29 cellular contexts compared by ENCODE assay signal in the genomic region with DNA sequence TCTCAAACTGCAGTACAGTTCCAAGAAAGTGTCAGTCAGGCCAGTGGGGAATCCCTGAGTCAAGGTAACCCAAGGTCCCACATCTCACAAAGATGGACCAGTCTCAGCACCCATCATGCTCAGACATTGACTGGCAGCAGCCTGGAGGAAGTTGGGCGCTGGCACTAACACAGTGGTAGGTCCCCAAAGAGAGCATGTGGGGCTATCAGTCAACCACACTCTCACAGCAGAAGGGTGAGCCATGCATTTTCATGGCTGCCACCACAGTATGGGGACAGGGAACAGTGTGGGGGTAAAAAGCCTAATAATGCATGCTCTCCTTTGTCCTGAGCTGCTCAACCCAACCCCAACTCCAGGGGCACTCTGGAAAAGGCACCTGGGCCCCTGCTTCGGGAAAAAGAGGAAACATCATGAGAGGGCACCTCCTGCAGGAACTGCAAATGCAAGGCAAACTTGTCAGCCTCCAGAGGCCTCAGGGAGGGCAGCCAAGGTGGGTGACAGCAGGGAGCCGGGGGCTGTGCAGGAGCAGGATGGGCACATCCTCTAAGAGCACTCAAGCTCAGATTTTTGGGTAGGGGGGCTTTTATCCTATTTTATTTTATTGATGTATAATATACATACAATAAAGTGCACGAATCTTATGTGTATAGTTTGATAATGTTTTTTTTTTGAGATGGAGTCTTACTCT. TPM values are rescaled to one million over a fixed set of nuclear protein-coding genes. Genes with fewer than 3 reads are reported as not detected.
A peak's percentile ranks its signal among the peaks of the same experiment; 100 is the strongest.
DNase-seq lines count a peak whose midpoint lies in the region; ATAC-seq, FAIRE-seq and TF ChIP-seq lines count a peak whose summit lies in the region.
"Had no signal": no experiment of that assay in that cellular context is flagged by ENCODE, and none has a peak within 500 bp of the region (broad histone marks: within the 10 kb centered on the region; RNA-seq: fewer than 3 reads in every experiment).

No MANE protein-coding gene starts in this region.

- H3K4me1 Mint-ChIP-seq in stimulated activated naive CD8-positive, alpha-beta T cell treated with anti-CD3 and anti-CD28 coated beads, Interleukin-15, amount 100 ng/mL, for 72 hours: peaks cover 20% of the 10 kb centered on the region

- no peaks in the 10 kb centered on the region for H3K9me3 Mint-ChIP-seq in stimulated activated naive CD8-positive, alpha-beta T cell treated with anti-CD3 and anti-CD28 coated beads, Interleukin-15, amount 100 ng/mL, for 72 hours
- H3K9me3 Mint-ChIP-seq: CD4-positive, alpha-beta memory T cell; HFFc6 had no signal

- H3K9me3 ChIP-seq in H1 (ENCODE audit: insufficient read depth in 2 of 2, low read depth in 1 of 2, low read length in 1 of 2): 0 out of 4 replicates have a peak, but pooled peaks cover 0 to 5% of the 10 kb centered on the region in 2 experiments
- peaks cover 0 to 5% (median 0%) of the 10 kb centered on the region in 4 donors for H3K9me3 ChIP-seq in sigmoid colon

- H4K91ac ChIP-seq in H1 (replicated peaks; ENCODE audit: insufficient read length, low read length): no peak overlapping the region

- H3K79me2 ChIP-seq in H1 (ENCODE audit: control insufficient read depth in 1 of 2, insufficient read depth in 2 of 2, low read length in 2 of 2): no peaks in the 10 kb centered on the region

- H3K27me3 ChIP-seq in H1 (replicated peaks in 1 of 4; ENCODE audit: control insufficient read depth in 3 of 4, extremely low read depth in 1 of 4, insufficient read depth in 3 of 4, low read length in 3 of 4) (no peaks in the 10 kb centered on the region), sigmoid colon (no peaks in the 10 kb centered on the region)

- 85% methylated on average over 4 of the region's 4 CpGs; no CpG with 5 or more reads in 1 of the 2 experiments for WGBS in H1 (ENCODE audit: extremely low coverage in 1 of 2, insufficient coverage in 1 of 2, insufficient read length in 1 of 2, insufficient replicate concordance in 2 of 2, low coverage in 1 of 2, low lambda C conversion rate in 2 of 2, missing lambda C conversion rate in 1 of 2), 2 experiments
- WGBS in sigmoid colon, 2 donors: 53 to 67% methylated on average over 4 of the region's 4 CpGs

- H3K23ac ChIP-seq in H1 (ENCODE audit: insufficient read length): no peak overlapping the region

- no peaks in the 10 kb centered on the region for H3K4me1 ChIP-seq in H1 (replicated peaks in 1 of 4; ENCODE audit: control insufficient read depth in 3 of 4, insufficient read depth in 4 of 4, low read length in 3 of 4)
- peaks cover 0 to 4% (median 0%) of the 10 kb centered on the region in 4 donors for H3K4me1 ChIP-seq in sigmoid colon
- H3K4me1 ChIP-seq: Caco-2, SJCRH30 had no signal

- no peak overlapping the region for H2BK20ac ChIP-seq in H1 (ENCODE audit: low read length)

- no peak overlapping the region for H4K5ac ChIP-seq in H1 (ENCODE audit: insufficient read length, low read depth, low read length)

- no peaks in the 10 kb centered on the region for H3K79me1 ChIP-seq in H1 (ENCODE audit: low read depth, low read length)

- no peak overlapping the region for H3K4me3 Mint-ChIP-seq in stimulated activated naive CD8-positive, alpha-beta T cell treated with anti-CD3 and anti-CD28 coated beads, Interleukin-15, amount 100 ng/mL, for 72 hours
- H3K4me3 Mint-ChIP-seq: CD4-positive, alpha-beta memory T cell; H9; HFFc6 had no signal

- no peak overlapping the region for H3K4me2 ChIP-seq in H1 (ENCODE audit: insufficient read depth in 1 of 2, low read depth in 2 of 2, low read length in 2 of 2)

- POLR2A ChIA-PET in H1 (lab: Charles Lee; ENCODE audit: partially characterized antibody): no interaction called here

- no peak overlapping the region for H2BK12ac ChIP-seq in H1 (ENCODE audit: low read depth, low read length)

- H4K20me1 ChIP-seq in H1 (replicated peaks in 1 of 2; ENCODE audit: control insufficient read depth in 1 of 2, insufficient read depth in 2 of 2, low read length in 2 of 2): no peaks in the 10 kb centered on the region

- no peaks in the 10 kb centered on the region for H3K23me2 ChIP-seq in H1 (ENCODE audit: low read depth, low read length)

- no peak overlapping the region for H3K27ac Mint-ChIP-seq in stimulated activated naive CD8-positive, alpha-beta T cell treated with anti-CD3 and anti-CD28 coated beads, Interleukin-15, amount 100 ng/mL, for 72 hours
- H3K27ac Mint-ChIP-seq: H9, HFFc6 had no signal

- no peak overlapping the region for H3K14ac ChIP-seq in H1 (ENCODE audit: insufficient read length)

- H2BK15ac ChIP-seq in H1 (ENCODE audit: low read length): no peak overlapping the region

- no peaks in the 10 kb centered on the region for H3K27me3 Mint-ChIP-seq in stimulated activated naive CD8-positive, alpha-beta T cell treated with anti-CD3 and anti-CD28 coated beads, Interleukin-15, amount 100 ng/mL, for 72 hours

- FAIRE-seq in H1 (lab: Jason Lieb, UNC): no peak
- FAIRE-seq: GM12891 had no signal

- TF ChIP-seq POLR2A in H1 (IDR thresholded peaks at IDR 0.05; ENCODE audit: control extremely low read depth in 1 of 2, low read depth in 2 of 2, low read length in 2 of 2) (no peak), sigmoid colon (IDR thresholded peaks at IDR 0.05) (no peak)

- no peak for DNase-seq in stimulated activated naive CD8-positive, alpha-beta T cell treated with anti-CD3 and anti-CD28 coated beads, Interleukin-15, Interleukin-2, amounts not matched to agents 100 U/mL and 50 U/mL, for 24 hours
- no peak for DNase-seq in stimulated activated naive CD8-positive, alpha-beta T cell treated with anti-CD3 and anti-CD28 coated beads, Interleukin-15, amount 100 ng/mL, for 72 hours
- DNase-seq in H1 (ENCODE audit: low read depth in 1 of 2, low spot score in 2 of 2) (no peak), sigmoid colon (peak; percentile 29), COR-L47 (lab: John Stamatoyannopoulos, UW) (no peak), midbrain (lab: John Stamatoyannopoulos, UW) (no peak), GM19240 (ENCODE audit: insufficient read length, low spot score) (no peak)
- DNase-seq: C1 segment of cervical spinal cord; Caco-2; CD4-positive, alpha-beta memory T cell; DMS 273 treated with DMSO at 0.1 percent for 48 hours; DMS79; EL; GDM1; H9; HFFc6; IMR-90; KG1; MG63; NCI-H2029; NCI-H446 treated with DMSO at 0.1 percent for 48 hours; NCI-H526; NCI-H82; NK-92 treated with Interleukin-12 subunit alpha and Interleukin-12 subunit beta, amount 100 ng/mL, for 24 hours; PC-3; SJCRH30 had no signal

- H3K4me3 ChIP-seq in H1 (ENCODE audit: extremely low read depth in 1 of 4, insufficient read depth in 2 of 4, low read depth in 3 of 4, low read length in 4 of 4) (no peak overlapping the region), sigmoid colon (no peak overlapping the region)
- H3K4me3 ChIP-seq: MG63, SJCRH30 had no signal

- TF ChIP-seq CTCF in H1 (IDR thresholded peaks at IDR 0.05; ENCODE audit: control extremely low read depth in 1 of 3, insufficient read depth in 1 of 3, low read depth in 1 of 3, low read length in 3 of 3) (no peak; a peak in 1 of 4 replicates), sigmoid colon (IDR thresholded peaks at IDR 0.05) (no peak)

- no peak overlapping the region for H3K56ac ChIP-seq in H1 (replicated peaks; ENCODE audit: insufficient read length, low read depth, low read length)

- peak overlapping the region; percentile 89; the same call in 1 of the 2 replicates for H2AK5ac ChIP-seq in H1 (ENCODE audit: low read depth, low read length)

- no peak overlapping the region for H3K18ac ChIP-seq in H1 (ENCODE audit: extremely low read depth, low read length)

- no peak overlapping the region for H2BK120ac ChIP-seq in H1 (replicated peaks; ENCODE audit: low read depth, low read length)

- peak; percentile 32 for ATAC-seq in stimulated activated naive CD8-positive, alpha-beta T cell treated with anti-CD3 and anti-CD28 coated beads, Interleukin-15, Interleukin-2, amounts not matched to agents 100 U/mL and 50 U/mL, for 24 hours
- ATAC-seq in stimulated activated naive CD8-positive, alpha-beta T cell treated with anti-CD3 and anti-CD28 coated beads, Interleukin-15, amount 100 ng/mL, for 72 hours: no peak
- ATAC-seq: PC-3, SK-N-SH treated with all-trans-retinoic acid at 6 μM for 48 hours had no signal

- no peak overlapping the region for H3K4ac ChIP-seq in H1 (replicated peaks; ENCODE audit: insufficient read length, low read depth, low read length)

- H3K36me3 ChIP-seq in H1 (ENCODE audit: control insufficient read depth in 2 of 4, insufficient read depth in 4 of 4, low read length in 3 of 4): no peaks in the 10 kb centered on the region
- H3K36me3 ChIP-seq in sigmoid colon: no peaks in the 10 kb centered on the region
- H3K36me3 ChIP-seq: MG63, SJCRH30 had no signal

- intact Hi-C loops in sigmoid colon (cut with DNase I): no loop called here

- H3K9ac ChIP-seq in H1 (replicated peaks in 1 of 4; ENCODE audit: extremely low read depth in 1 of 4, low read depth in 3 of 4, low read length in 3 of 4): no peak overlapping the region

- no peak overlapping the region for H2AFZ ChIP-seq in H1 (ENCODE audit: low read length)

- peak in 1 of 2 experiments; percentile 15; a peak in 1 of 4 replicates for TF ChIP-seq RAD21 in H1 (IDR thresholded peaks at IDR 0.05 in 1 of 2, conservative IDR thresholded peaks at IDR 0.05 in 1 of 2; ENCODE audit: low read depth in 2 of 2, low read length in 2 of 2)

- no peak overlapping the region for H3K27ac ChIP-seq in H1 (ENCODE audit: low read depth, low read length)
- no peak overlapping the region for H3K27ac ChIP-seq in sigmoid colon
- H3K27ac ChIP-seq: SJCRH30 had no signal

- CTCF ChIA-PET in H1 (lab: Charles Lee; ENCODE audit: partially characterized antibody): interaction anchor here (0.6 to 1.6 kb wide), 6 partner anchors 16 to 188 kb away, joined by 3 to 4 read pairs (median 4); no protein-coding TSS in a partner anchor

- H4K8ac ChIP-seq in H1 (ENCODE audit: extremely low read depth, insufficient read depth, low read length): no peak overlapping the region

- TF ChIP-seq EP300 in H1 (IDR thresholded peaks at IDR 0.05; ENCODE audit: borderline replicate concordance in 1 of 2, low read depth in 2 of 2, low read length in 2 of 2): no peak
- TF ChIP-seq EP300 in sigmoid colon (IDR thresholded peaks at IDR 0.05): no peak

- H2BK5ac ChIP-seq in H1 (ENCODE audit: low read depth, low read length): no peak overlapping the region

RNA-seq across cellular contexts. Expression of gene PLEKHF1, which starts 9.5 kb away (rescaled TPM):
- 11.1 and 12.0 TPM in 2 replicates for total RNA-seq in H1 (2021; fragmentation: NEBNext Ultra II Directional; extraction: Animal tissue kit (Norgen Biotek cat#: 25700))
- polyA plus RNA-seq in H1 (2011; rRNA removed) (18.4 and 21.8 TPM in 2 replicates), sigmoid colon (10 to 100 TPM in 1 of 3 donors, 1 to 10 TPM in 2; 1.2 to 13.0 (median 6.0) TPM)
- 16.3 TPM for polyA plus RNA-seq in H1 (2011; cell fraction: cytosol; rRNA removed)
- polyA plus RNA-seq in H1 (2011; cell fraction: nucleus; rRNA removed): 15.9 TPM
- polyA plus RNA-seq in H1 (2012, experiment 1 of 2): 5.3 to 10.2 TPM (median 9.3 TPM) in 4 replicates
- polyA plus RNA-seq in H1 (2012, experiment 2 of 2): 11.5 TPM
- 6.0 TPM for polyA plus RNA-seq in H1 (2013, experiment 1 of 2)
- 5.8 TPM for polyA plus RNA-seq in H1 (2013, experiment 2 of 2)
- polyA minus RNA-seq in H1 (2011; rRNA and poly(A)+ RNA removed): 6.3 and 6.7 TPM in 2 replicates
- polyA minus RNA-seq in H1 (2011; cell fraction: cytosol; rRNA and poly(A)+ RNA removed): 11.9 TPM
- polyA minus RNA-seq in H1 (2011; cell fraction: nucleus; rRNA and poly(A)+ RNA removed): 18.6 TPM
- 10 to 100 TPM; 19.4 to 34.6 (median 22.6) TPM for total RNA-seq in sigmoid colon
- total RNA-seq: A673 had no signal

RNA-seq across cellular contexts. Expression of gene POP4, which starts 49.7 kb away (rescaled TPM):
- 38.0 and 41.5 TPM in 2 replicates for total RNA-seq in H1 (2021; fragmentation: NEBNext Ultra II Directional; extraction: Animal tissue kit (Norgen Biotek cat#: 25700))
- polyA plus RNA-seq in H1 (2011; rRNA removed) (22.8 and 29.1 TPM in 2 replicates), sigmoid colon (100 to 1,000 TPM in 1 of 3 donors, 10 to 100 TPM in 2; 68.5 to 103 (median 92.1) TPM)
- 36.0 TPM for polyA plus RNA-seq in H1 (2011; cell fraction: cytosol; rRNA removed)
- polyA plus RNA-seq in H1 (2011; cell fraction: nucleus; rRNA removed): 35.2 TPM
- 28.3 to 36.0 TPM (median 33.8 TPM) in 4 replicates for polyA plus RNA-seq in H1 (2012, experiment 1 of 2)
- 21.5 TPM for polyA plus RNA-seq in H1 (2012, experiment 2 of 2)
- polyA plus RNA-seq in H1 (2013, experiment 1 of 2): 49.0 TPM
- 48.9 TPM for polyA plus RNA-seq in H1 (2013, experiment 2 of 2)
- 25.6 and 43.4 TPM in 2 replicates for polyA minus RNA-seq in H1 (2011; rRNA and poly(A)+ RNA removed)
- polyA minus RNA-seq in H1 (2011; cell fraction: cytosol; rRNA and poly(A)+ RNA removed): 21.2 TPM
- 48.4 TPM for polyA minus RNA-seq in H1 (2011; cell fraction: nucleus; rRNA and poly(A)+ RNA removed)
- total RNA-seq in sigmoid colon: 10 to 100 TPM; 33.5 to 58.5 (median 52.1) TPM

RNA-seq across cellular contexts. Expression of gene C19orf12, which starts 59.3 kb away (rescaled TPM):
- total RNA-seq in H1 (2021; fragmentation: NEBNext Ultra II Directional; extraction: Animal tissue kit (Norgen Biotek cat#: 25700)): 11.9 and 14.5 TPM in 2 replicates
- polyA plus RNA-seq in H1 (2011; rRNA removed) (10.7 and 14.6 TPM in 2 replicates), sigmoid colon (10 to 100 TPM; 13.2 to 19.1 (median 16.0) TPM)
- 10.5 TPM for polyA plus RNA-seq in H1 (2011; cell fraction: cytosol; rRNA removed)
- polyA plus RNA-seq in H1 (2011; cell fraction: nucleus; rRNA removed): 12.9 TPM
- polyA plus RNA-seq in H1 (2012, experiment 1 of 2): 9.6 to 12.2 TPM (median 10.7 TPM) in 4 replicates
- polyA plus RNA-seq in H1 (2012, experiment 2 of 2): 10.7 TPM
- 8.8 TPM for polyA plus RNA-seq in H1 (2013, experiment 1 of 2)
- polyA plus RNA-seq in H1 (2013, experiment 2 of 2): 8.9 TPM
- polyA minus RNA-seq in H1 (2011; rRNA and poly(A)+ RNA removed): 3.7 and 3.8 TPM in 2 replicates
- 5.4 TPM for polyA minus RNA-seq in H1 (2011; cell fraction: cytosol; rRNA and poly(A)+ RNA removed)
- polyA minus RNA-seq in H1 (2011; cell fraction: nucleus; rRNA and poly(A)+ RNA removed): 7.5 TPM
- 10 to 100 TPM; 32.1 to 36.0 (median 34.2) TPM for total RNA-seq in sigmoid colon
